In the genomic region with DNA sequence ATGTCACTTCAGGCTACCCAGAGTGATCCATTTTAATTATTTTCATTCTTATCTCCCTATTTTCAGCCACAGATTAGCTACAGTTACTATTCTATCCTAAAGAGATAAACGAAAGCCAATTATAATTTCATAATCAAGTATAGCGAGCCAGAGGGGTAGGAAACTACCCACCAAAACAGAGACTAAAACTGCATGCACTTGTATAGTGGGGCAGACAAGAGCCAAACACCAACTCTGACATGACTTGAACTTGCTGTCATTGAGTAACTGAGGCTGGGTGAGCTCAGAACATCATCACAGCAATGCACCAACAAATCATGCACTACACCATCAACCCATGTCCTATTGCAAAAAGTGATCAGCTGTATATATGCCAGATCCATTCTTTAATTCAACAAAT, we compare ENCODE assay signal across 17 cellular contexts.
DNase-seq lines count a peak whose midpoint lies in the region; ATAC-seq and TF ChIP-seq lines count a peak whose summit lies in the region.
"Had no signal": no experiment of that assay in that cellular context is flagged by ENCODE, and none has a peak within 500 bp of the region (broad histone marks: within the 10 kb centered on the region; RNA-seq: fewer than 3 reads in every experiment).

No MANE protein-coding gene starts in this region.

- intact Hi-C loops in esophagus muscularis mucosa (cut with DNase I): no loop called here

- no peaks in the 10 kb centered on the region for H3K27me3 Mint-ChIP-seq in stimulated activated memory B cell treated with anti-CD40 and anti-IgM and Interleukin-4, amounts not matched to agents 10 μg/mL and 1 μg/mL and 100 μg/mL, for 72 hours

- H3K79me2 ChIP-seq in hepatocyte: peaks cover 5% of the 10 kb centered on the region

- no peak overlapping the region for H3K4me3 Mint-ChIP-seq in stimulated activated memory B cell treated with anti-CD40 and anti-IgM and Interleukin-4, amounts not matched to agents 10 μg/mL and 1 μg/mL and 100 μg/mL, for 72 hours
- H3K4me3 Mint-ChIP-seq: CD8-positive, alpha-beta T cell had no signal

- no peaks in the 10 kb centered on the region for H3K9me2 ChIP-seq in hepatocyte (replicated peaks; ENCODE audit: insufficient read depth)

- no peaks in the 10 kb centered on the region for H4K20me1 ChIP-seq in hepatocyte (ENCODE audit: insufficient read depth, poor library complexity, severe bottlenecking)

- no peaks in the 10 kb centered on the region for H3K36me3 Mint-ChIP-seq in stimulated activated memory B cell treated with anti-CD40 and anti-IgM and Interleukin-4, amounts not matched to agents 10 μg/mL and 1 μg/mL and 100 μg/mL, for 72 hours
- H3K36me3 Mint-ChIP-seq: CD8-positive, alpha-beta T cell had no signal

- H3K27ac Mint-ChIP-seq in stimulated activated memory B cell treated with anti-CD40 and anti-IgM and Interleukin-4, amounts not matched to agents 10 μg/mL and 1 μg/mL and 100 μg/mL, for 72 hours: no peak overlapping the region
- H3K27ac Mint-ChIP-seq: CD8-positive, alpha-beta T cell had no signal

- TF ChIP-seq EP300 in esophagus muscularis mucosa (IDR thresholded peaks at IDR 0.05): no peak

- TF ChIP-seq CTCF in esophagus muscularis mucosa (IDR thresholded peaks at IDR 0.05) (no peak), hepatocyte (IDR thresholded peaks at IDR 0.05; ENCODE audit: poor library complexity) (no peak)

- H2AFZ ChIP-seq in hepatocyte: no peak overlapping the region

- ATAC-seq in stimulated activated memory B cell treated with anti-CD40 and anti-IgM and Interleukin-4, amounts not matched to agents 10 μg/mL and 1 μg/mL and 100 μg/mL, for 72 hours: peak; percentile 41
- ATAC-seq in GM21825 (IDR thresholded peaks at IDR 0.05; ENCODE audit: unreplicated experiment): no peak
- ATAC-seq: CD8-positive, alpha-beta T cell; PC-3 had no signal

- H3K4me1 Mint-ChIP-seq in stimulated activated memory B cell treated with anti-CD40 and anti-IgM and Interleukin-4, amounts not matched to agents 10 μg/mL and 1 μg/mL and 100 μg/mL, for 72 hours: no peaks in the 10 kb centered on the region

- DNase-seq in SJSA1 (ENCODE audit: low read depth in 1 of 2, low spot score in 2 of 2) (no peak), esophagus muscularis mucosa (ENCODE audit: extremely low spot score) (no peak), hepatocyte (ENCODE audit: low spot score) (no peak), NCI-H1092 (lab: John Stamatoyannopoulos, UW) (no peak), NCI-H128 (lab: John Stamatoyannopoulos, UW; ENCODE audit: unreplicated experiment) (no peak)
- DNase-seq: BE2C; CD8-positive, alpha-beta T cell; DMS79 treated with DMSO at 0.1 percent for 48 hours; HCEC 1CT; NCI-H1436; NCI-H2029; NCI-H2171 treated with DMSO at 0.1 percent for 48 hours; NCI-H446 treated with DMSO at 0.1 percent for 48 hours; PC-3 had no signal

- peak overlapping the region; percentile 97 for H3K27ac ChIP-seq in SJSA1
- H3K27ac ChIP-seq in esophagus muscularis mucosa (replicated peaks in 1 of 4): peak overlapping the region in 3 of 4 donors; percentile 13 to 64 (median 20)
- peak overlapping the region; percentile 16 for H3K27ac ChIP-seq in hepatocyte
- H3K27ac ChIP-seq: HL-60 had no signal

- H3K9me3 Mint-ChIP-seq in stimulated activated memory B cell treated with anti-CD40 and anti-IgM and Interleukin-4, amounts not matched to agents 10 μg/mL and 1 μg/mL and 100 μg/mL, for 72 hours: no peaks in the 10 kb centered on the region
- H3K9me3 Mint-ChIP-seq: CD8-positive, alpha-beta T cell had no signal

- H3K4me3 ChIP-seq in SJSA1: no peak overlapping the region
- no peak overlapping the region for H3K4me3 ChIP-seq in esophagus muscularis mucosa
- H3K4me3 ChIP-seq in hepatocyte: no peak overlapping the region

- H3K36me3 ChIP-seq in SJSA1 (peaks cover 38% of the 10 kb centered on the region), esophagus muscularis mucosa (no peaks in the 10 kb centered on the region), hepatocyte (replicated peaks; ENCODE audit: insufficient read depth, low read depth) (no peaks in the 10 kb centered on the region)
- H3K36me3 ChIP-seq: BE2C had no signal

- 96% methylated on average over 2 of the region's 2 CpGs for WGBS in esophagus muscularis mucosa
- WGBS in hepatocyte (ENCODE audit: low lambda C conversion rate, missing lambda C conversion rate): 89% methylated on average over 2 of the region's 2 CpGs

- no peak overlapping the region for H3K4me2 ChIP-seq in hepatocyte

- TF ChIP-seq POLR2A in esophagus muscularis mucosa (IDR thresholded peaks at IDR 0.05; ENCODE audit: low read depth): no peak

- peaks cover 76% of the 10 kb centered on the region for H3K4me1 ChIP-seq in SJSA1 (replicated peaks)
- H3K4me1 ChIP-seq in esophagus muscularis mucosa: peaks cover 5 to 75% (median 65%) of the 10 kb centered on the region in 4 donors
- H3K4me1 ChIP-seq in hepatocyte (ENCODE audit: insufficient read depth): no peaks in the 10 kb centered on the region

- H3K27me3 ChIP-seq in SJSA1 (replicated peaks) (no peaks in the 10 kb centered on the region), esophagus muscularis mucosa (no peaks in the 10 kb centered on the region), hepatocyte (no peaks in the 10 kb centered on the region)
- H3K27me3 ChIP-seq: BE2C had no signal

- no peaks in the 10 kb centered on the region for H3K9me3 ChIP-seq in SJSA1 (replicated peaks)
- no peaks in the 10 kb centered on the region for H3K9me3 ChIP-seq in esophagus muscularis mucosa
- H3K9me3 ChIP-seq in hepatocyte (ENCODE audit: low read depth): no peaks in the 10 kb centered on the region
- H3K9me3 ChIP-seq: BE2C had no signal

Comparison
In these comparisons a context has a peak if more than half of its experiments do, and no peak if none do; other contexts are left out.
1. H3K27ac ChIP-seq: peak in every context shown above with its lines; median percentile 97 in SJSA1; 20 in esophagus muscularis mucosa; 16 in hepatocyte.